ENCODE assay signal across 8 cellular contexts in the genomic region with DNA sequence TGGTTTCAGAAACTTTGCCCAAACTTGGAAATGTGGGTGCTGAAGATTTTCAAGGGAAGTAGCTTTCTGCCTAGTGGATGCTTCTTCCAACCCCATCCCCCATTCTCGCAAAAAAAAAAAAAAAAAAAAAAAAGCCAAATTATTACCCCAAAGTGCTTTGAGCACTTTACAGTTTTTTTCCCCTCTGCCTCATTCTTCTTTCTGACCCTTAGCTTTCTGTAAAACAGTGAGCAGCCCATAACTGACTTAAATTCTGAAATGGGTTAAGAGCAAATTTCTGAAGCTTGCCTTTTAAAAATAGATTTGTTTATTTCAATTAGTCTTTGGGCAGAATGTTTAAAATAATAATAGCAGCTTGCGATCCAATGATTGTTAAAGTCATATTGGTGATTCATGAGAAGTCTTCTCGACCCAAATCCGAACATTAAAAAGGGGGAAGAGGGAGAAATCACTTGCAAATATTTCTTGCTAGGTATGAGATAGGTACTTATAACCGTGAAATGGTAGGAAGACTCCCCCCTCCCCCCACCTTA. TPM values are rescaled to one million over a fixed set of nuclear protein-coding genes. Genes with fewer than 3 reads are reported as not detected.
A peak's percentile ranks its signal among the peaks of the same experiment; 100 is the strongest.
DNase-seq lines count a peak whose midpoint lies in the region; ATAC-seq and TF ChIP-seq lines count a peak whose summit lies in the region.

No MANE protein-coding gene starts in this region.

- H3K4me1 ChIP-seq in HUES48 (ENCODE audit: control insufficient read depth, insufficient read depth, low read length), result peaks cover 15% of the 10 kb centered on the region
- peaks cover 7 to 9% of the 10 kb centered on the region in 2 donors for H3K4me1 ChIP-seq in muscle layer of duodenum (ENCODE audit: control insufficient read depth in 1 of 2, insufficient read depth in 2 of 2, low read length in 2 of 2)

- H3K9me3 ChIP-seq in HUES48 (ENCODE audit: control insufficient read depth, insufficient read depth, low read length) (no peaks in the 10 kb centered on the region), muscle layer of duodenum (ENCODE audit: control insufficient read depth in 1 of 2, low read length in 2 of 2) (no peaks in the 10 kb centered on the region)

- CTCF ChIA-PET in AG04449 (lab: Yijun Ruan, JAX), result interaction anchor here (1.4 to 1.8 kb wide), 2 partner anchors 12 to 310 kb away, joined by 3 to 6 read pairs; no protein-coding TSS in a partner anchor

- peaks cover 33% of the 10 kb centered on the region for H3K36me3 ChIP-seq in HUES48 (ENCODE audit: control insufficient read depth, insufficient read depth, low read length)
- peaks cover 0 to 4% of the 10 kb centered on the region in 2 donors for H3K36me3 ChIP-seq in muscle layer of duodenum (ENCODE audit: control insufficient read depth in 1 of 2, insufficient read depth in 2 of 2, low read length in 2 of 2)

- no peak for TF ChIP-seq CTCF in AG04449 (IDR thresholded peaks at IDR 0.05; ENCODE audit: insufficient read depth, low read length, missing control alignments)
- no peak for TF ChIP-seq CTCF in choroid plexus epithelial cell (conservative IDR thresholded peaks at IDR 0.05; ENCODE audit: low read depth, low read length)

- peak overlapping the region; percentile 49 for H3K9ac ChIP-seq in HUES48 (ENCODE audit: low read depth, low read length)

- H3K27me3 ChIP-seq in HUES48 (ENCODE audit: control insufficient read depth, insufficient read depth, low read length) (peaks cover 12% of the 10 kb centered on the region), muscle layer of duodenum (ENCODE audit: low read depth, low read length) (peaks cover 7% of the 10 kb centered on the region)

- POLR2A ChIA-PET in AG04449 (lab: Yijun Ruan, JAX), result interaction anchor here (0.7 to 1.4 kb wide), 3 partner anchors 141 to 410 kb away, joined by 3 to 5 read pairs (median 4); no protein-coding TSS in a partner anchor

- no peak for ATAC-seq in GM18861 (IDR thresholded peaks at IDR 0.05; ENCODE audit: unreplicated experiment)

- DNase-seq in AG04449 (ENCODE audit: low read depth, low spot score), result no peak
- no peak for DNase-seq in choroid plexus epithelial cell (ENCODE audit: low read depth)
- DNase-seq in amniotic stem cell (lab: John Stamatoyannopoulos, UW), result no peak
- DNase-seq in A172 (ENCODE audit: low spot score), result no peak
- DNase-seq in stimulated activated CD4-positive, alpha-beta T cell treated with anti-CD3 and anti-CD28 coated beads, Interleukin-2, amount 100 ng/mL, for 24 hours, result no peak

- H3K4me3 ChIP-seq in AG04449 (ENCODE audit: low read depth, low read length) (peak overlapping the region; percentile 97), HUES48 (ENCODE audit: low read depth, low read length) (peak overlapping the region; percentile 78), choroid plexus epithelial cell (ENCODE audit: low read depth, low read length) (peak overlapping the region; percentile 77), muscle layer of duodenum (ENCODE audit: low read depth in 1 of 2, low read length in 2 of 2) (peak overlapping the region; percentile 77 to 87)

- H3K27ac ChIP-seq in HUES48 (ENCODE audit: low read depth, low read length) (peak overlapping the region; percentile 78), muscle layer of duodenum (ENCODE audit: low read length) (peak overlapping the region; percentile 39)

RNA-seq across cellular contexts. Expression of a gene that starts 1.0 kb away (rescaled TPM):
- total RNA-seq in A172 (2014; rRNA removed; shearing (Covaris generic)), result 14.3 and 20.4 TPM in 2 replicates
